ENCODE assay signal across 8 cellular contexts in the genomic region with DNA sequence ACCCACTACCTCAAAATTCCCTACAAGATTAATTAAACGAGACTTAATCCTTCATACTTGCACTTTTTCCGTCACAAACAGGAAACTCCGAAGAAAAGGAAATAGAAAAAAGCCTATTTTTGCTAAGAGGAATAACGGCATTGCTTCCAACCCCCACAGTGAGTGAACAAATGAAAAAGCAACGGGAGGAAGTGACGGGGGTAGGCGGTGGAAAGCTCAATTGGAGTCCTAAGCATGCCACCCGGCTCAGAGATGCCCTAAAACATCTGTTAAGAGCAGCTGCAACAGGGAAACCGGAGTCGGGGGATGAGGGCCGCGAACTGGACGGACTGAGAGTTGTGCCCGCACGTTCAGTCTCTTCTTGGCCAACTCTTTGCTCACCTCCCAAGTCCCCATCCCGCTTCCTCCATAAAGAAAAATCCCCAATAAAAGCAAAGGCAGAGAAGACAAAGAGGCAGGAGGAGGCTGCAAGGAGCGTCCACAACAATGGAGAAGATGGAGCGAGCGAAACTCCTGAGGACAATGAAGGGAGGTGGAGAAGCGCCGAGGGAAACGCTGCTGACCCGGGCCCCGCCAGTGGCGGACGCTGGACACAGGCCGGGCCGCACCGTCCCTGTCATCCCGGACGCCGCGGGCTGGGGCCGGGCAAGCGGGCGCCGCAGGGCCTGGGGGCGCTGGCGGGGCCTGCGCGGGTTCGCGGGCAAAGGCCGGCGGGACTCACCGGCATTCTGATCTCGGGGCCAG. TPM values are rescaled to one million over a fixed set of nuclear protein-coding genes. Genes with fewer than 3 reads are reported as not detected.
A peak's percentile ranks its signal among the peaks of the same experiment; 100 is the strongest.
DNase-seq lines count a peak whose midpoint lies in the region; ATAC-seq and TF ChIP-seq lines count a peak whose summit lies in the region.

No MANE protein-coding gene starts in this region.

- H3K27ac ChIP-seq in BLaER1, result peak overlapping the region; percentile 99
- H3K27ac ChIP-seq in gastroesophageal sphincter, result peak overlapping the region; percentile 70 to 95 (median 93)
- peak overlapping the region; percentile 82 to 92 for H3K27ac ChIP-seq in testis

- H3K9me3 ChIP-seq in BLaER1 (peaks cover 9% of the 10 kb centered on the region), gastroesophageal sphincter (no peaks in the 10 kb centered on the region), testis (no peaks in the 10 kb centered on the region)

- intact Hi-C loops in activated naive CD4-positive, alpha-beta T cell treated with anti-CD3 and anti-CD28 coated beads for 36 hours (cut with micrococcal nuclease), result loop anchor here (1.0 to 10.0 kb wide), 7 partner anchors 14 to 1443 kb away; a partner anchor contains a TSS
- intact Hi-C loops in testis (cut with DNase I; ENCODE audit: low total_unique reads), result no loop called here

- peak overlapping the region; percentile 73 for H3K4me2 ChIP-seq in BLaER1

- no peaks in the 10 kb centered on the region for H3K9me3 Mint-ChIP-seq in activated naive CD4-positive, alpha-beta T cell treated with anti-CD3 and anti-CD28 coated beads for 36 hours
- H3K9me3 Mint-ChIP-seq in osteocyte (ENCODE audit: unreplicated experiment), result no peaks in the 10 kb centered on the region

- H3K9ac ChIP-seq in BLaER1, result peak overlapping the region; percentile 99

- H3K27me3 Mint-ChIP-seq in activated naive CD4-positive, alpha-beta T cell treated with anti-CD3 and anti-CD28 coated beads for 36 hours (ENCODE audit: low read depth), result no peaks in the 10 kb centered on the region
- H3K27me3 Mint-ChIP-seq in osteocyte (ENCODE audit: unreplicated experiment), result no peaks in the 10 kb centered on the region

- peak overlapping the region; percentile 97 for H3K4me3 Mint-ChIP-seq in activated naive CD4-positive, alpha-beta T cell treated with anti-CD3 and anti-CD28 coated beads for 36 hours
- H3K4me3 Mint-ChIP-seq in osteocyte (ENCODE audit: unreplicated experiment), result peak overlapping the region; percentile 97

- H3K36me3 Mint-ChIP-seq in activated naive CD4-positive, alpha-beta T cell treated with anti-CD3 and anti-CD28 coated beads for 36 hours (ENCODE audit: low read depth), result peaks cover 26% of the 10 kb centered on the region
- H3K36me3 Mint-ChIP-seq in osteocyte (ENCODE audit: unreplicated experiment), result no peaks in the 10 kb centered on the region

- H4K20me1 ChIP-seq in BLaER1, result peaks cover 37% of the 10 kb centered on the region

- peak; percentile 36 for ATAC-seq in GM19023 (IDR thresholded peaks at IDR 0.05; ENCODE audit: unreplicated experiment)
- peak; percentile 49 for ATAC-seq in HG03354 (IDR thresholded peaks at IDR 0.05; ENCODE audit: poor library complexity, severe bottlenecking, unreplicated experiment)
- ATAC-seq in gastroesophageal sphincter, result peak; percentile 47

- H3K4me3 ChIP-seq in BLaER1 (peak overlapping the region; percentile 98), gastroesophageal sphincter (peak overlapping the region; percentile 65 to 95), testis (peak overlapping the region; percentile 79 to 89)

- CTCF ChIA-PET in activated naive CD4-positive, alpha-beta T cell treated with anti-CD3 and anti-CD28 coated beads for 36 hours (lab: Charles Lee), result interaction anchor here (0.7 to 1.0 kb wide), 2 partner anchors 8 to 23 kb away, joined by 3 read pairs; no protein-coding TSS in a partner anchor

- H3K4me1 Mint-ChIP-seq in activated naive CD4-positive, alpha-beta T cell treated with anti-CD3 and anti-CD28 coated beads for 36 hours (ENCODE audit: low read depth), result peaks cover 37% of the 10 kb centered on the region
- H3K4me1 Mint-ChIP-seq in osteocyte (ENCODE audit: unreplicated experiment), result peaks cover 37% of the 10 kb centered on the region

- TF ChIP-seq POLR2A in Raji (IDR thresholded peaks at IDR 0.05; ENCODE audit: insufficient read depth, low read depth, low read length) (peak; percentile 61), gastroesophageal sphincter (IDR thresholded peaks at IDR 0.05) (no peak), testis (IDR thresholded peaks at IDR 0.05) (no peak)

- WGBS in gastroesophageal sphincter (ENCODE audit: low coverage in 1 of 2), 2 donors, result 0% methylated on average over 6 to 17 of the region's 47 CpGs
- 0% methylated on average over 35 to 37 of the region's 47 CpGs for WGBS in testis, 2 donors

- H3K36me3 ChIP-seq in BLaER1 (peaks cover 24% of the 10 kb centered on the region), gastroesophageal sphincter (no peaks in the 10 kb centered on the region), testis (ENCODE audit: low read depth, missing control alignments) (no peaks in the 10 kb centered on the region)

- peak overlapping the region; percentile 94 for H3K27ac Mint-ChIP-seq in activated naive CD4-positive, alpha-beta T cell treated with anti-CD3 and anti-CD28 coated beads for 36 hours
- peak overlapping the region; percentile 99 for H3K27ac Mint-ChIP-seq in osteocyte (ENCODE audit: unreplicated experiment)

- TF ChIP-seq EP300 in gastroesophageal sphincter (IDR thresholded peaks at IDR 0.05), result no peak

- DNase-seq in activated naive CD4-positive, alpha-beta T cell treated with anti-CD3 and anti-CD28 coated beads for 36 hours, result peak; percentile 80
- DNase-seq in osteocyte (ENCODE audit: extremely low spot score, unreplicated experiment) (peak; percentile 86), testis (peak; percentile 67)

- peaks cover 37% of the 10 kb centered on the region for H3K4me1 ChIP-seq in BLaER1
- peaks cover 0 to 49% (median 18%) of the 10 kb centered on the region in 3 donors for H3K4me1 ChIP-seq in gastroesophageal sphincter
- H3K4me1 ChIP-seq in testis, result peaks cover 23% of the 10 kb centered on the region

- TF ChIP-seq CTCF in gastroesophageal sphincter (IDR thresholded peaks at IDR 0.05) (no peak), osteocyte (IDR thresholded peaks at IDR 0.05) (no peak), testis (IDR thresholded peaks at IDR 0.05) (no peak)

- H3K27me3 ChIP-seq in BLaER1 (no peaks in the 10 kb centered on the region), gastroesophageal sphincter (no peaks in the 10 kb centered on the region), testis (no peaks in the 10 kb centered on the region)

RNA-seq across cellular contexts. Expression of a gene that starts 0.7 kb away (rescaled TPM):
- 10 to 100 TPM; 78.3 to 86.5 TPM for total RNA-seq in activated naive CD4-positive, alpha-beta T cell treated with anti-CD3 and anti-CD28 coated beads for 36 hours
- total RNA-seq in gastroesophageal sphincter (10 to 100 TPM; 28.1 to 42.6 (median 32.9) TPM), osteocyte (137 and 143 TPM in 2 replicates), testis (10 to 100 TPM; 64.9 to 68.1 TPM)
- 53.4 TPM for polyA plus RNA-seq in testis (ENCODE audit: insufficient read depth, low read depth, low replicate concordance)

Comparison
In these comparisons a context has a peak if more than half of its experiments do, and no peak if none do; other contexts are left out.
1. Peak in every context shown above with its lines: DNase-seq, ATAC-seq, H3K4me3 ChIP-seq and H3K27ac ChIP-seq.